Comparison of ENCODE assay signal across 12 cellular contexts in genomic region chr3:51992017-51992682, GRCh38. TPM values are rescaled to one million over a fixed set of nuclear protein-coding genes. Genes with fewer than 3 reads are reported as not detected.
DNase-seq lines count a peak whose midpoint lies in the region; ATAC-seq and TF ChIP-seq lines count a peak whose summit lies in the region.
"Had no signal": no experiment of that assay in that cellular context is flagged by ENCODE, and none has a peak within 500 bp of the region (broad histone marks: within the 10 kb centered on the region; RNA-seq: fewer than 3 reads in every experiment).

No MANE protein-coding gene starts in this region.

- H2AFZ ChIP-seq in IMR-90 (replicated peaks; ENCODE audit: low read length, poor library complexity) (no peak overlapping the region), PC-9 (no peak overlapping the region)

- H3K9me3 Mint-ChIP-seq in activated CD8-positive, alpha-beta memory T cell treated with anti-CD3 and anti-CD28 coated beads, Interleukin-2, amount 10 ng/mL, durations not matched to agents 7 days and 5 days (ENCODE audit: low read depth) = no peaks in the 10 kb centered on the region
- no peaks in the 10 kb centered on the region for H3K9me3 Mint-ChIP-seq in activated naive CD8-positive, alpha-beta T cell (ENCODE audit: low read depth)

- no peaks in the 10 kb centered on the region for H3K9me3 ChIP-seq in IMR-90 (ENCODE audit: control insufficient read depth, insufficient read depth, low read length)
- no peaks in the 10 kb centered on the region for H3K9me3 ChIP-seq in skeletal muscle tissue (ENCODE audit: control insufficient read depth in 3 of 3, low read length in 3 of 3)
- H3K9me3 ChIP-seq in PC-9 (ENCODE audit: insufficient read depth, low read depth) = no peaks in the 10 kb centered on the region
- H3K9me3 ChIP-seq: left ventricle myocardium inferior, upper lobe of left lung had no signal

- H4K91ac ChIP-seq in IMR-90 (ENCODE audit: insufficient read depth, low read depth, low read length) = no peak overlapping the region

- H2AK5ac ChIP-seq in IMR-90 (ENCODE audit: low read depth, low read length) = no peak overlapping the region

- H3F3A ChIP-seq in PC-9 (ENCODE audit: insufficient read depth, low read depth) = peaks cover 71% of the 10 kb centered on the region

- H3K4me3 ChIP-seq in IMR-90 (ENCODE audit: insufficient read depth, low read depth, low read length) = no peak overlapping the region
- H3K4me3 ChIP-seq in skeletal muscle tissue (ENCODE audit: low read length in 3 of 3) = no peak overlapping the region
- H3K4me3 ChIP-seq in PC-9 = no peak overlapping the region
- H3K4me3 ChIP-seq: left ventricle myocardium inferior, skin epidermis, upper lobe of left lung had no signal

- H3K27ac ChIP-seq in IMR-90 (ENCODE audit: insufficient read depth, low read length) (no peak overlapping the region), skeletal muscle tissue (ENCODE audit: low read depth, low read length) (no peak overlapping the region), PC-9 (no peak overlapping the region)
- H3K27ac ChIP-seq: left ventricle myocardium inferior, skin epidermis, upper lobe of left lung had no signal

- no peak overlapping the region for H3K4me3 Mint-ChIP-seq in activated CD8-positive, alpha-beta memory T cell treated with anti-CD3 and anti-CD28 coated beads, Interleukin-2, amount 10 ng/mL, durations not matched to agents 7 days and 5 days
- H3K4me3 Mint-ChIP-seq in activated naive CD8-positive, alpha-beta T cell = peak overlapping the region; percentile 100

- CTCF ChIA-PET in activated CD8-positive, alpha-beta memory T cell treated with anti-CD3 and anti-CD28 coated beads, Interleukin-2, amount 10 ng/mL, durations not matched to agents 7 days and 5 days (lab: Charles Lee) = interaction anchor here (1.5 to 2.8 kb wide), 4 partner anchors 10 to 131 kb away, joined by 3 to 14 read pairs (median 8); partner anchors contain the start of genes ABHD14B, ACY1 and RRP9
- CTCF ChIA-PET in IMR-90 (lab: Yijun Ruan, JAX) = no interaction called here
- CTCF ChIA-PET in PC-9 (lab: Charles Lee) = no interaction called here

- intact Hi-C loops in IMR-90 (cut with micrococcal nuclease) (no loop called here), PC-9 (cut with micrococcal nuclease; ENCODE audit: unreplicated experiment) (no loop called here)

- H3K27me3 ChIP-seq in IMR-90 (ENCODE audit: control insufficient read depth, insufficient read depth, low read length) (no peaks in the 10 kb centered on the region), skeletal muscle tissue (ENCODE audit: control insufficient read depth in 3 of 3, insufficient read depth in 3 of 3, low read length in 3 of 3) (no peaks in the 10 kb centered on the region), PC-9 (ENCODE audit: insufficient read depth, low read depth) (no peaks in the 10 kb centered on the region)
- H3K27me3 ChIP-seq: upper lobe of left lung had no signal

- H2BK120ac ChIP-seq in IMR-90 (ENCODE audit: low read depth, low read length) = no peak overlapping the region

- H4K20me1 ChIP-seq in IMR-90 (ENCODE audit: insufficient read depth, low read length) = peaks cover 18% of the 10 kb centered on the region; the same call in 1 of the 2 replicates
- H4K20me1 ChIP-seq in PC-9 (ENCODE audit: insufficient read depth) = 0 out of 2 replicates have a peak, but pooled peaks cover 10% of the 10 kb centered on the region

- H3K79me2 ChIP-seq in PC-9 (ENCODE audit: low read depth) = peaks cover 35% of the 10 kb centered on the region

- no peak overlapping the region for H3K9ac ChIP-seq in IMR-90 (ENCODE audit: low read depth, low read length)
- peak overlapping the region; percentile 54 to 69 (median 58) for H3K9ac ChIP-seq in skeletal muscle tissue (ENCODE audit: low read depth in 1 of 3, low read length in 3 of 3)

- H3K4me1 Mint-ChIP-seq in activated CD8-positive, alpha-beta memory T cell treated with anti-CD3 and anti-CD28 coated beads, Interleukin-2, amount 10 ng/mL, durations not matched to agents 7 days and 5 days = peaks cover 42% of the 10 kb centered on the region
- peaks cover 30% of the 10 kb centered on the region for H3K4me1 Mint-ChIP-seq in activated naive CD8-positive, alpha-beta T cell (ENCODE audit: low read depth)

- H3K36me3 ChIP-seq in IMR-90 (ENCODE audit: control insufficient read depth, insufficient read depth, low read length) (peaks cover 31% of the 10 kb centered on the region), skeletal muscle tissue (ENCODE audit: control insufficient read depth in 3 of 3, insufficient read depth in 3 of 3, low read length in 3 of 3) (peaks cover 21 to 28% (median 24%) of the 10 kb centered on the region in 3 donors), PC-9 (ENCODE audit: low read depth) (peaks cover 24% of the 10 kb centered on the region)

- in situ Hi-C loops in IMR-90 (cut with MboI; ENCODE audit: low sequenced_read_pairs) = no loop called here

- H3K4me2 ChIP-seq in IMR-90 (ENCODE audit: low read depth, low read length) (no peak overlapping the region), PC-9 (no peak overlapping the region)

- peaks cover 6% of the 10 kb centered on the region for H3K27me3 Mint-ChIP-seq in activated CD8-positive, alpha-beta memory T cell treated with anti-CD3 and anti-CD28 coated beads, Interleukin-2, amount 10 ng/mL, durations not matched to agents 7 days and 5 days
- H3K27me3 Mint-ChIP-seq in activated naive CD8-positive, alpha-beta T cell = no peaks in the 10 kb centered on the region

- POLR2A ChIA-PET in IMR-90 (lab: Charles Lee; ENCODE audit: unreplicated experiment) (interaction anchor here (0.6 to 1.8 kb wide), 2 partner anchors 9 to 21 kb away, joined by 3 to 6 read pairs; partner anchors contain the start of gene ACY1), PC-9 (lab: Charles Lee; ENCODE audit: unreplicated experiment) (interaction anchor here (0.6 to 0.7 kb wide), 3 partner anchors 9 to 60 kb away, joined by 3 to 5 read pairs (median 4); partner anchors contain the start of gene PCBP4)

- H3K4ac ChIP-seq in IMR-90 (ENCODE audit: low read depth, low read length) = no peak overlapping the region

- no peak for TF ChIP-seq POLR2A in IMR-90 (IDR thresholded peaks at IDR 0.05; ENCODE audit: low read depth, low read length)

- no peak overlapping the region for H4K8ac ChIP-seq in IMR-90 (ENCODE audit: low read depth in 2 of 2, low read length in 2 of 2)

- peaks cover 24 to 53% of the 10 kb centered on the region in 2 experiments; a peak in 3 of 4 replicates for H3K79me1 ChIP-seq in IMR-90 (ENCODE audit: low read depth in 1 of 2, low read length in 2 of 2)

- H3K56ac ChIP-seq in IMR-90 (ENCODE audit: extremely low read depth, insufficient read depth, low read length) = no peak overlapping the region

- no peak overlapping the region for H4K5ac ChIP-seq in IMR-90 (ENCODE audit: low read depth, low read length)

- H3K18ac ChIP-seq in IMR-90 (ENCODE audit: low read depth, low read length) = no peak overlapping the region

- no peaks in the 10 kb centered on the region for H3K9me2 ChIP-seq in PC-9 (ENCODE audit: insufficient read depth)

- no peak overlapping the region for H3K14ac ChIP-seq in IMR-90 (replicated peaks; ENCODE audit: low read depth, low read length)

- H2AK9ac ChIP-seq in IMR-90 (replicated peaks; ENCODE audit: low read depth, low read length, poor library complexity) = peak overlapping the region; percentile 19

- TF ChIP-seq CTCF in IMR-90 (conservative IDR thresholded peaks at IDR 0.05; ENCODE audit: low read depth, low read length) (no peak), PC-9 (conservative IDR thresholded peaks at IDR 0.05) (no peak)

- DNase-seq in activated CD8-positive, alpha-beta memory T cell treated with anti-CD3 and anti-CD28 coated beads, Interleukin-2, amount 10 ng/mL, durations not matched to agents 7 days and 5 days = no peak
- no peak for DNase-seq in activated CD8-positive, alpha-beta memory T cell treated with anti-CD3 and anti-CD28 coated beads, Interleukin-2, amount 50 U/mL, for 4 hours
- DNase-seq in IMR-90 = no peak
- no peak for DNase-seq in Kasumi-1 (lab: John Stamatoyannopoulos, UW)
- DNase-seq in PC-9 = no peak
- DNase-seq: left ventricle myocardium inferior, NCI-H226, upper lobe of left lung had no signal

- H3K23ac ChIP-seq in IMR-90 (ENCODE audit: low read depth, low read length) = no peak overlapping the region

- H2BK5ac ChIP-seq in IMR-90 (ENCODE audit: low read depth, low read length, poor library complexity, severe bottlenecking) = no peak overlapping the region

- WGBS in IMR-90 (ENCODE audit: extremely low coverage in 2 of 2, insufficient read length in 1 of 2), 2 experiments = no CpG with 5 or more reads among the region's 3 CpGs

- ATAC-seq in activated CD8-positive, alpha-beta memory T cell treated with anti-CD3 and anti-CD28 coated beads, Interleukin-2, amount 10 ng/mL, durations not matched to agents 7 days and 5 days = no peak
- ATAC-seq in IMR-90 (ENCODE audit: low read depth) (no peak), GM18907 (IDR thresholded peaks at IDR 0.05; ENCODE audit: unreplicated experiment) (no peak)

- peaks cover 32% of the 10 kb centered on the region for H3K36me3 Mint-ChIP-seq in activated CD8-positive, alpha-beta memory T cell treated with anti-CD3 and anti-CD28 coated beads, Interleukin-2, amount 10 ng/mL, durations not matched to agents 7 days and 5 days
- peaks cover 14% of the 10 kb centered on the region for H3K36me3 Mint-ChIP-seq in activated naive CD8-positive, alpha-beta T cell

- H2BK15ac ChIP-seq in IMR-90 (ENCODE audit: low read depth, low read length) = no peak overlapping the region

- H3K9me1 ChIP-seq in IMR-90 (ENCODE audit: insufficient read depth, low read length) = peaks cover 7% of the 10 kb centered on the region

- H2BK20ac ChIP-seq in IMR-90 (ENCODE audit: low read depth, low read length) = no peak overlapping the region

- H3K4me1 ChIP-seq in IMR-90 (ENCODE audit: control insufficient read depth, insufficient read depth, low read length) = peaks cover 11% of the 10 kb centered on the region
- peaks cover 15 to 34% (median 25%) of the 10 kb centered on the region in 3 donors for H3K4me1 ChIP-seq in skeletal muscle tissue (ENCODE audit: control insufficient read depth in 3 of 3, insufficient read depth in 3 of 3, low read length in 3 of 3)
- H3K4me1 ChIP-seq in PC-9 (replicated peaks; ENCODE audit: insufficient read depth) = peaks cover 11% of the 10 kb centered on the region

- no TSS peak for BruUV-seq in IMR-90 (replicated peaks; lab: Mats Ljungman, UMichigan)
- no TSS peak for BruUV-seq in PC-9 (replicated peaks; lab: Mats Ljungman, UMichigan)

- TF ChIP-seq RAD21 in IMR-90 (IDR thresholded peaks at IDR 0.05; ENCODE audit: low read length) = no peak

- H3K27ac Mint-ChIP-seq in activated CD8-positive, alpha-beta memory T cell treated with anti-CD3 and anti-CD28 coated beads, Interleukin-2, amount 10 ng/mL, durations not matched to agents 7 days and 5 days = peak overlapping the region; percentile 15
- peak overlapping the region; percentile 72 for H3K27ac Mint-ChIP-seq in activated naive CD8-positive, alpha-beta T cell

- dilution Hi-C loops in IMR-90 (cut with HindIII; ENCODE audit: low sequenced_read_pairs, unreplicated experiment) = no loop called here

RNA-seq across cellular contexts. Expression of gene RPL29, which starts 3.5 kb away (rescaled TPM):
- 1,000 to 10,000 TPM; 1,042 to 1,060 TPM for total RNA-seq in activated CD8-positive, alpha-beta memory T cell treated with anti-CD3 and anti-CD28 coated beads, Interleukin-2, amount 10 ng/mL, durations not matched to agents 7 days and 5 days
- total RNA-seq in IMR-90 (2012; rRNA removed) (1,798 and 2,081 TPM in 2 replicates), skeletal muscle tissue (1,532 TPM), PC-9 (2021) (942 and 1,278 TPM in 2 replicates)
- polyA plus RNA-seq in IMR-90 (2012; rRNA removed) = 2,126 and 2,187 TPM in 2 replicates
- polyA plus RNA-seq in IMR-90 (2012; cell fraction: cytosol; rRNA removed) = 1,284 and 2,643 TPM in 2 replicates
- polyA plus RNA-seq in IMR-90 (2012; cell fraction: nucleus; rRNA removed; ENCODE audit: low replicate concordance) = 510 and 968 TPM in 2 replicates

RNA-seq across cellular contexts. Expression of gene ACY1, which starts 8.8 kb away (rescaled TPM):
- total RNA-seq in activated CD8-positive, alpha-beta memory T cell treated with anti-CD3 and anti-CD28 coated beads, Interleukin-2, amount 10 ng/mL, durations not matched to agents 7 days and 5 days = 10 to 100 TPM; 18.1 to 21.3 TPM
- 21.1 and 22.0 TPM in 2 replicates for total RNA-seq in IMR-90 (2012; rRNA removed)
- 44.8 and 47.1 TPM in 2 replicates for polyA plus RNA-seq in IMR-90 (2012; rRNA removed)
- polyA plus RNA-seq in IMR-90 (2012; cell fraction: cytosol; rRNA removed) = 44.3 and 84.7 TPM in 2 replicates
- polyA plus RNA-seq in IMR-90 (2012; cell fraction: nucleus; rRNA removed; ENCODE audit: low replicate concordance) = 49.3 and 84.6 TPM in 2 replicates
- 14.6 TPM for total RNA-seq in skeletal muscle tissue
- 52.2 and 63.3 TPM in 2 replicates for total RNA-seq in PC-9 (2021)

RNA-seq across cellular contexts. Expression of gene ABHD14A, which starts 17.3 kb away (rescaled TPM):
- 10 to 100 TPM; 11.8 to 13.7 TPM for total RNA-seq in activated CD8-positive, alpha-beta memory T cell treated with anti-CD3 and anti-CD28 coated beads, Interleukin-2, amount 10 ng/mL, durations not matched to agents 7 days and 5 days
- total RNA-seq in IMR-90 (2012; rRNA removed) (3.1 and 3.4 TPM in 2 replicates), skeletal muscle tissue (8.9 TPM), PC-9 (2021) (7.1 and 9.9 TPM in 2 replicates)
- 10.0 and 12.2 TPM in 2 replicates for polyA plus RNA-seq in IMR-90 (2012; rRNA removed)
- polyA plus RNA-seq in IMR-90 (2012; cell fraction: cytosol; rRNA removed) = 12.0 and 24.8 TPM in 2 replicates
- polyA plus RNA-seq in IMR-90 (2012; cell fraction: nucleus; rRNA removed; ENCODE audit: low replicate concordance) = 3.6 and 5.7 TPM in 2 replicates

RNA-seq across cellular contexts. Expression of gene ABHD14B, which starts 18.3 kb away (rescaled TPM):
- total RNA-seq in activated CD8-positive, alpha-beta memory T cell treated with anti-CD3 and anti-CD28 coated beads, Interleukin-2, amount 10 ng/mL, durations not matched to agents 7 days and 5 days = 10 to 100 TPM; 36.2 to 36.7 TPM
- total RNA-seq in IMR-90 (2012; rRNA removed) (6.4 and 7.2 TPM in 2 replicates), skeletal muscle tissue (7.8 TPM), PC-9 (2021) (63.2 and 64.4 TPM in 2 replicates)
- polyA plus RNA-seq in IMR-90 (2012; rRNA removed) = 28.3 and 30.4 TPM in 2 replicates
- polyA plus RNA-seq in IMR-90 (2012; cell fraction: cytosol; rRNA removed) = 17.0 and 38.2 TPM in 2 replicates
- 29.9 and 36.0 TPM in 2 replicates for polyA plus RNA-seq in IMR-90 (2012; cell fraction: nucleus; rRNA removed; ENCODE audit: low replicate concordance)

RNA-seq across cellular contexts. Expression of gene PCBP4, which starts 24.9 kb away (rescaled TPM):
- total RNA-seq in activated CD8-positive, alpha-beta memory T cell treated with anti-CD3 and anti-CD28 coated beads, Interleukin-2, amount 10 ng/mL, durations not matched to agents 7 days and 5 days = 10 to 100 TPM; 11.4 to 21.1 TPM
- total RNA-seq in IMR-90 (2012; rRNA removed) = 70.8 and 71.1 TPM in 2 replicates
- 110 and 122 TPM in 2 replicates for polyA plus RNA-seq in IMR-90 (2012; rRNA removed)
- polyA plus RNA-seq in IMR-90 (2012; cell fraction: cytosol; rRNA removed) = 83.1 and 134 TPM in 2 replicates
- polyA plus RNA-seq in IMR-90 (2012; cell fraction: nucleus; rRNA removed; ENCODE audit: low replicate concordance) = 274 and 587 TPM in 2 replicates
- total RNA-seq in skeletal muscle tissue = 33.4 TPM
- total RNA-seq in PC-9 (2021) = 14.7 and 17.9 TPM in 2 replicates
